1 cellular context compared by ENCODE assay signal in genomic region chr2:112756207-112756606, GRCh38.
A peak's percentile ranks its signal among the peaks of the same experiment; 100 is the strongest.
TF ChIP-seq lines count a peak whose summit lies in the region.

No MANE protein-coding gene starts in this region.

TF ChIP-seq in GM12878, 131 proteins besides CTCF, POLR2A, EP300 and RAD21:
- TF ChIP-seq YY1 (IDR thresholded peaks at IDR 0.05; ENCODE audit: low read depth, low read length): no peak
- peak; percentile 63; the same call in 1 of the 2 replicates for TF ChIP-seq TCF7 (IDR thresholded peaks at IDR 0.05; ENCODE audit: borderline replicate concordance)
- TF ChIP-seq ZNF24 (IDR thresholded peaks at IDR 0.05): no peak
- no peak for TF ChIP-seq RCOR1 (conservative IDR thresholded peaks at IDR 0.05; ENCODE audit: low read depth, low read length)
- no peak for TF ChIP-seq CBX5 (IDR thresholded peaks at IDR 0.05; ENCODE audit: low read depth)
